8 cellular contexts compared by ENCODE assay signal in genomic region chr2:151363709-151364108, GRCh38. TPM values are rescaled to one million over a fixed set of nuclear protein-coding genes. Genes with fewer than 3 reads are reported as not detected.
DNase-seq lines count a peak whose midpoint lies in the region; ATAC-seq and TF ChIP-seq lines count a peak whose summit lies in the region.

No MANE protein-coding gene starts in this region.

- no peaks in the 10 kb centered on the region for H3K36me3 ChIP-seq in smooth muscle cell (ENCODE audit: low read depth)
- no peaks in the 10 kb centered on the region for H3K36me3 ChIP-seq in PC-3 (ENCODE audit: low read depth, low read length)

- DNase-seq in posterior cingulate gyrus (peak in 9 of 10 donors; percentile 10 to 89 (median 31)), smooth muscle cell (lab: John Stamatoyannopoulos, UW; ENCODE audit: unreplicated experiment) (no peak), PC-3 (no peak)
- no peak for DNase-seq in activated T-cell treated with anti-CD3 and anti-CD28 coated beads, Interleukin-2, amount 50 U/mL, for 4 hours

- no peak overlapping the region for H3K27ac Mint-ChIP-seq in activated T-helper 17 cell treated with anti-CD3 and anti-CD28 coated beads, Interleukin-2, amount 50 U/mL, for 72 hours

- CTCF ChIA-PET in PC-3 (lab: Charles Lee), result no interaction called here

- H3K27me3 ChIP-seq in smooth muscle cell (ENCODE audit: low read depth) (no peaks in the 10 kb centered on the region), PC-3 (ENCODE audit: low read length) (no peaks in the 10 kb centered on the region)

- no peaks in the 10 kb centered on the region for H3K9me3 ChIP-seq in smooth muscle cell (replicated peaks; ENCODE audit: low read depth)
- no peaks in the 10 kb centered on the region for H3K9me3 ChIP-seq in PC-3 (ENCODE audit: low read length)

- no peaks in the 10 kb centered on the region for H3K9me3 Mint-ChIP-seq in activated T-cell treated with anti-CD3 and anti-CD28 coated beads, Interleukin-2, amount 50 U/mL, for 4 hours
- H3K9me3 Mint-ChIP-seq in activated T-helper 17 cell treated with anti-CD3 and anti-CD28 coated beads, Interleukin-2, amount 50 U/mL, for 72 hours, result no peaks in the 10 kb centered on the region

- H3K4me1 Mint-ChIP-seq in activated T-cell treated with anti-CD3 and anti-CD28 coated beads, Interleukin-2, amount 50 U/mL, for 4 hours (ENCODE audit: low read depth), result peaks cover 1% of the 10 kb centered on the region
- no peaks in the 10 kb centered on the region for H3K4me1 Mint-ChIP-seq in activated T-helper 17 cell treated with anti-CD3 and anti-CD28 coated beads, Interleukin-2, amount 50 U/mL, for 72 hours

- H3F3A ChIP-seq in smooth muscle cell (ENCODE audit: low read depth), result no peaks in the 10 kb centered on the region
- H3F3A ChIP-seq in PC-3 (ENCODE audit: low read length, unreplicated experiment), result no peaks in the 10 kb centered on the region

- ATAC-seq in GM18870 (IDR thresholded peaks at IDR 0.05; ENCODE audit: unreplicated experiment), result peak; percentile 83
- ATAC-seq in HG03175 (IDR thresholded peaks at IDR 0.05; ENCODE audit: unreplicated experiment), result peak; percentile 48
- no peak for ATAC-seq in activated T-cell treated with anti-CD3 and anti-CD28 coated beads, Interleukin-2, amount 50 U/mL, for 4 hours
- ATAC-seq in PC-3, result no peak
- ATAC-seq in activated T-helper 17 cell treated with anti-CD3 and anti-CD28 coated beads, Interleukin-2, amount 50 U/mL, for 72 hours (replicated peaks), result no peak

- H3K9ac ChIP-seq in smooth muscle cell (ENCODE audit: low read depth) (no peak overlapping the region), PC-3 (ENCODE audit: low read length) (no peak overlapping the region)

- H3K4me3 ChIP-seq in smooth muscle cell (no peak overlapping the region), PC-3 (ENCODE audit: low read length) (no peak overlapping the region)

- H3K27ac ChIP-seq in cingulate gyrus (ENCODE audit: low read depth, low read length) (peak overlapping the region; percentile 75), smooth muscle cell (ENCODE audit: low read depth) (no peak overlapping the region), PC-3 (ENCODE audit: low read length) (no peak overlapping the region)

- H3K27me3 Mint-ChIP-seq in activated T-cell treated with anti-CD3 and anti-CD28 coated beads, Interleukin-2, amount 50 U/mL, for 4 hours (ENCODE audit: low read depth), result peaks cover 6% of the 10 kb centered on the region
- peaks cover 3% of the 10 kb centered on the region for H3K27me3 Mint-ChIP-seq in activated T-helper 17 cell treated with anti-CD3 and anti-CD28 coated beads, Interleukin-2, amount 50 U/mL, for 72 hours

- TF ChIP-seq CTCF in smooth muscle cell (IDR thresholded peaks at IDR 0.05; ENCODE audit: borderline replicate concordance, insufficient read depth, poor library complexity, severe bottlenecking), result no peak
- no peak for TF ChIP-seq CTCF in PC-3 (conservative IDR thresholded peaks at IDR 0.05; ENCODE audit: low read depth, low read length)

- H3K4me3 Mint-ChIP-seq in activated T-cell treated with anti-CD3 and anti-CD28 coated beads, Interleukin-2, amount 50 U/mL, for 4 hours, result no peak overlapping the region
- no peak overlapping the region for H3K4me3 Mint-ChIP-seq in activated T-helper 17 cell treated with anti-CD3 and anti-CD28 coated beads, Interleukin-2, amount 50 U/mL, for 72 hours

- WGBS in smooth muscle cell (ENCODE audit: low lambda C conversion rate), result 88% methylated on average over 8 of the region's 8 CpGs

- POLR2A ChIA-PET in PC-3 (lab: Charles Lee; ENCODE audit: unreplicated experiment), result no interaction called here

- no peaks in the 10 kb centered on the region for H3K36me3 Mint-ChIP-seq in activated T-cell treated with anti-CD3 and anti-CD28 coated beads, Interleukin-2, amount 50 U/mL, for 4 hours (ENCODE audit: insufficient read depth)
- H3K36me3 Mint-ChIP-seq in activated T-helper 17 cell treated with anti-CD3 and anti-CD28 coated beads, Interleukin-2, amount 50 U/mL, for 72 hours (ENCODE audit: low read depth), result no peaks in the 10 kb centered on the region

- BruUV-seq in PC-3 (replicated peaks; lab: Mats Ljungman, UMichigan), result no TSS peak

- H3K4me2 ChIP-seq in smooth muscle cell, result no peak overlapping the region
- H3K4me2 ChIP-seq in PC-3 (ENCODE audit: low read length), result no peak overlapping the region

- H4K20me1 ChIP-seq in smooth muscle cell (ENCODE audit: low read depth), result no peaks in the 10 kb centered on the region
- H4K20me1 ChIP-seq in PC-3 (ENCODE audit: low read length), result no peaks in the 10 kb centered on the region

- H3K79me2 ChIP-seq in smooth muscle cell (ENCODE audit: low read depth) (peaks cover 17% of the 10 kb centered on the region), PC-3 (ENCODE audit: low read length) (no peaks in the 10 kb centered on the region)

- peaks cover under 1% of the 10 kb centered on the region for H3K4me1 ChIP-seq in smooth muscle cell (ENCODE audit: low read depth)
- no peaks in the 10 kb centered on the region for H3K4me1 ChIP-seq in PC-3 (ENCODE audit: insufficient read depth, low read length)

- H3K9me2 ChIP-seq in PC-3 (replicated peaks; ENCODE audit: low read length), result no peaks in the 10 kb centered on the region

- H2AFZ ChIP-seq in smooth muscle cell (ENCODE audit: low read depth) (no peak overlapping the region), PC-3 (ENCODE audit: low read length) (no peak overlapping the region)

- intact Hi-C loops in posterior cingulate gyrus (cut with DNase I), result no loop called here
- intact Hi-C loops in PC-3 (cut with micrococcal nuclease), result no loop called here

RNA-seq across cellular contexts. Expression of gene TNFAIP6, which starts 6.3 kb away (rescaled TPM):
- not detected for total RNA-seq in activated T-cell treated with anti-CD3 and anti-CD28 coated beads, Interleukin-2, amount 50 U/mL, for 4 hours
- 38.4 and 49.1 TPM in 2 replicates for total RNA-seq in smooth muscle cell
- 33.0 and 38.2 TPM in 2 replicates for polyA plus RNA-seq in smooth muscle cell
- total RNA-seq in PC-3 (2014; rRNA removed), result not detected in 2 replicates
- total RNA-seq in activated T-helper 17 cell treated with anti-CD3 and anti-CD28 coated beads, Interleukin-2, amount 50 U/mL, for 72 hours, result not detected

RNA-seq across cellular contexts. Expression of gene RIF1, which starts 46.0 kb away (rescaled TPM):
- 10 to 100 TPM; 63.6 to 68.9 (median 64.1) TPM for total RNA-seq in activated T-cell treated with anti-CD3 and anti-CD28 coated beads, Interleukin-2, amount 50 U/mL, for 4 hours
- total RNA-seq in smooth muscle cell, result 30.3 and 31.8 TPM in 2 replicates
- polyA plus RNA-seq in smooth muscle cell, result 12.5 and 13.4 TPM in 2 replicates
- 33.6 and 37.1 TPM in 2 replicates for total RNA-seq in PC-3 (2014; rRNA removed)
- total RNA-seq in activated T-helper 17 cell treated with anti-CD3 and anti-CD28 coated beads, Interleukin-2, amount 50 U/mL, for 72 hours, result 10 to 100 TPM; 62.3 to 75.9 TPM

Comparison
In these comparisons a context has a peak if more than half of its experiments do, and no peak if none do; other contexts are left out.
1. ATAC-seq: peak in GM18870 (single experiment) and HG03175 (single experiment); none in activated T-cell treated with anti-CD3 and anti-CD28 coated beads, Interleukin-2, amount 50 U/mL, for 4 hours (0 of 2), PC-3 (single experiment) and activated T-helper 17 cell treated with anti-CD3 and anti-CD28 coated beads, Interleukin-2, amount 50 U/mL, for 72 hours (single experiment).
2. DNase-seq: peak in posterior cingulate gyrus (9 of 10); none in activated T-cell treated with anti-CD3 and anti-CD28 coated beads, Interleukin-2, amount 50 U/mL, for 4 hours (single experiment), smooth muscle cell (single experiment) and PC-3 (single experiment).
3. RNA of gene TNFAIP6, which starts 6.3 kb away (total RNA-seq): 38.4 to 49.1 TPM in smooth muscle cell; not detected in activated T-cell treated with anti-CD3 and anti-CD28 coated beads, Interleukin-2, amount 50 U/mL, for 4 hours, not detected in PC-3 and not detected in activated T-helper 17 cell treated with anti-CD3 and anti-CD28 coated beads, Interleukin-2, amount 50 U/mL, for 72 hours; every median in the first group is over 10 times any median in the second.